In genomic region chr4:13642576-13642975, GRCh38 we compare ENCODE assay signal across 14 cellular contexts. TPM values are rescaled to one million over a fixed set of nuclear protein-coding genes. Genes with fewer than 3 reads are reported as not detected.
DNase-seq lines count a peak whose midpoint lies in the region; ATAC-seq and TF ChIP-seq lines count a peak whose summit lies in the region.
"Had no signal": no experiment of that assay in that cellular context is flagged by ENCODE, and none has a peak within 500 bp of the region (broad histone marks: within the 10 kb centered on the region; RNA-seq: fewer than 3 reads in every experiment).

No MANE protein-coding gene starts in this region.

- intact Hi-C loops in transverse colon (cut with DNase I; ENCODE audit: low total_unique reads): no loop called here

- no peaks in the 10 kb centered on the region for H3K79me2 ChIP-seq in osteoblast (ENCODE audit: insufficient read depth, low read length)

- WGBS in endodermal cell (ENCODE audit: insufficient coverage in 1 of 2, insufficient read length in 1 of 2), 2 experiments: 83 to 88% methylated on average over 1 to 2 of the region's 2 CpGs
- 10% methylated on average over 2 of the region's 2 CpGs; no CpG with 5 or more reads in 1 of the 2 donors for WGBS in transverse colon (ENCODE audit: low coverage in 1 of 2), 2 donors

- DNase-seq in ELR (ENCODE audit: low read depth) (peak; percentile 16), NCI-H446 treated with DMSO at 0.1 percent for 48 hours (lab: John Stamatoyannopoulos, UW) (peak; percentile 69), endodermal cell (no peak), osteoblast (ENCODE audit: insufficient read length, low spot score, missing footprints) (no peak), transverse colon (no peak)
- DNase-seq: activated CD8-positive, alpha-beta memory T cell treated with anti-CD3 and anti-CD28 coated beads for 24 hours; activated naive CD4-positive, alpha-beta T cell treated with anti-CD3 and anti-CD28 coated beads, Interleukin-2, amount 50 U/mL, for 16 hours; CD4-positive, CD25-positive, alpha-beta regulatory T cell; effector CD4-positive, alpha-beta T cell; NCI-H146; nephron progenitor cell had no signal

- no peak overlapping the region for H3K4me3 Mint-ChIP-seq in endodermal cell
- H3K4me3 Mint-ChIP-seq: nephron progenitor cell had no signal

- no peaks in the 10 kb centered on the region for H3K27me3 ChIP-seq in endodermal cell (ENCODE audit: control insufficient read depth, insufficient read depth, low read length, poor library complexity, severe bottlenecking)
- H3K27me3 ChIP-seq in osteoblast (ENCODE audit: insufficient read depth, low read length): no peaks in the 10 kb centered on the region
- H3K27me3 ChIP-seq in transverse colon: no peaks in the 10 kb centered on the region

- H3K36me3 ChIP-seq in endodermal cell (ENCODE audit: control insufficient read depth, insufficient read depth, low read length) (no peaks in the 10 kb centered on the region), osteoblast (ENCODE audit: insufficient read depth, low read length) (no peaks in the 10 kb centered on the region), transverse colon (no peaks in the 10 kb centered on the region)

- no peak overlapping the region for H3K9ac ChIP-seq in endodermal cell (ENCODE audit: extremely low read depth, low read length, poor library complexity, severe bottlenecking)

- TF ChIP-seq EP300 in transverse colon (IDR thresholded peaks at IDR 0.05; ENCODE audit: low read depth): no peak

- in situ Hi-C loops in transverse colon (cut with MboI; ENCODE audit: low pct_ligation_motif_present in 1 of 4, low pct_unique_long_range_greater_than_20kb in 1 of 4, low sequenced_read_pairs in 3 of 4): loop anchor here in 2 of 4 donors (25.0 kb wide), 2 partner anchors 1345 to 1370 kb away; partner anchors contain the start of gene CPEB2 (in 1 of the 2)

- TF ChIP-seq POLR2A in transverse colon (IDR thresholded peaks at IDR 0.05): no peak

- H3K27ac ChIP-seq in endodermal cell (ENCODE audit: low read depth, low read length) (no peak overlapping the region), osteoblast (ENCODE audit: low read depth, low read length) (peak overlapping the region; percentile 53), transverse colon (no peak overlapping the region)

- H4K20me1 ChIP-seq in osteoblast (ENCODE audit: insufficient read depth, low read length): no peaks in the 10 kb centered on the region

- no peaks in the 10 kb centered on the region for H3K9me3 Mint-ChIP-seq in endodermal cell
- H3K9me3 Mint-ChIP-seq: nephron progenitor cell had no signal

- H2AFZ ChIP-seq in osteoblast (ENCODE audit: low read length): no peak overlapping the region

- H3K9me3 ChIP-seq in endodermal cell (ENCODE audit: control insufficient read depth, low read length): no peaks in the 10 kb centered on the region
- no peaks in the 10 kb centered on the region for H3K9me3 ChIP-seq in osteoblast (ENCODE audit: low read depth, low read length)
- H3K9me3 ChIP-seq in transverse colon: no peaks in the 10 kb centered on the region

- no peak for TF ChIP-seq CTCF in endodermal cell (conservative IDR thresholded peaks at IDR 0.05)
- TF ChIP-seq CTCF in osteoblast (IDR thresholded peaks at IDR 0.05; ENCODE audit: extremely low read depth, low read depth, low read length): no peak
- TF ChIP-seq CTCF in transverse colon (IDR thresholded peaks at IDR 0.05): no peak

- H3K4me1 Mint-ChIP-seq in endodermal cell: peaks cover 20% of the 10 kb centered on the region
- H3K4me1 Mint-ChIP-seq: CD4-positive, CD25-positive, alpha-beta regulatory T cell had no signal

- H3K4me2 ChIP-seq in osteoblast (ENCODE audit: insufficient read depth, low read length): peak overlapping the region; percentile 69

- ATAC-seq in HG02973 (IDR thresholded peaks at IDR 0.05; ENCODE audit: unreplicated experiment) (no peak), esophagus mucosa (no peak), GM19467 (IDR thresholded peaks at IDR 0.05; ENCODE audit: unreplicated experiment) (no peak)

- no peak overlapping the region for H3K4me3 ChIP-seq in endodermal cell (ENCODE audit: low read length)
- peak overlapping the region; percentile 8 for H3K4me3 ChIP-seq in osteoblast (ENCODE audit: insufficient read depth, low read length)
- H3K4me3 ChIP-seq in transverse colon: no peak overlapping the region

- no peaks in the 10 kb centered on the region for H3K4me1 ChIP-seq in endodermal cell (ENCODE audit: control insufficient read depth, insufficient read depth, low read length)
- peaks cover 35% of the 10 kb centered on the region for H3K4me1 ChIP-seq in osteoblast (ENCODE audit: insufficient read depth, low read length)
- no peaks in the 10 kb centered on the region for H3K4me1 ChIP-seq in transverse colon

- H3K27ac Mint-ChIP-seq in endodermal cell: peak overlapping the region; percentile 42
- H3K27ac Mint-ChIP-seq: CD4-positive, CD25-positive, alpha-beta regulatory T cell; nephron progenitor cell had no signal

- no peaks in the 10 kb centered on the region for H3K27me3 Mint-ChIP-seq in endodermal cell (ENCODE audit: insufficient read depth)

- no peaks in the 10 kb centered on the region for H3K36me3 Mint-ChIP-seq in endodermal cell (ENCODE audit: low read depth)
- H3K36me3 Mint-ChIP-seq: CD4-positive, CD25-positive, alpha-beta regulatory T cell had no signal

RNA-seq across cellular contexts. Expression of gene BOD1L1, which starts 15.1 kb away (rescaled TPM):
- 10 to 100 TPM; 42.5 to 46.3 TPM for total RNA-seq in endodermal cell
- polyA plus RNA-seq in endodermal cell (2013, experiment 1 of 2): 28.5 TPM
- 32.0 TPM for polyA plus RNA-seq in endodermal cell (2013, experiment 2 of 2)
- total RNA-seq in osteoblast: 27.5 and 31.8 TPM in 2 replicates
- 17.3 TPM for total RNA-seq in esophagus mucosa
- 10 to 100 TPM; 33.7 to 72.2 (median 60.8) TPM for total RNA-seq in transverse colon

Comparison
In these comparisons a context has a peak if more than half of its experiments do, and no peak if none do; other contexts are left out.
1. DNase-seq: peak in ELR (single experiment) and NCI-H446 treated with DMSO at 0.1 percent for 48 hours (single experiment); none in endodermal cell (single experiment), osteoblast (single experiment) and transverse colon (single experiment).